Comparison of ENCODE assay signal across 19 cellular contexts in the genomic region with DNA sequence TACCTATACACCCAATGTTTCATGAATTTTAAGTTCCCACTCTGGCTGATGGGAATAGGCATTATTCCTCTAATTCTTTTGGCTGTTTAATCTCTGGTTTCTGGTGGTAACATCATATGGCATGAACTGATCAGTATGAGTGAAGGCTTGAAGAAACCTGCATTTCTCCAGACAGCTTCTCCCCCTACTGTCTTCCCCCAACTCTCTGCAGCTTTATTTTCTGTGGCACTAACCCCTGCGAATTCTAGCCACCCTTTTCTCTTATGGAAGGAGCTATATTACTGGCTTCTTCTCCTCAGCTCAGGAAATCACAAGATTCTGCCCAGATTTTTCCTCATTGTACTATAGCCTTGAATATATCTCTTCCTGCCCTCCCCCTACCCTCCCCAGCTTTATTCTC. TPM values are rescaled to one million over a fixed set of nuclear protein-coding genes. Genes with fewer than 3 reads are reported as not detected.
DNase-seq lines count a peak whose midpoint lies in the region; ATAC-seq and TF ChIP-seq lines count a peak whose summit lies in the region.
"Had no signal": no experiment of that assay in that cellular context is flagged by ENCODE, and none has a peak within 500 bp of the region (broad histone marks: within the 10 kb centered on the region; RNA-seq: fewer than 3 reads in every experiment).

No MANE protein-coding gene starts in this region.

- H3K27ac Mint-ChIP-seq in H9, result peak overlapping the region in 2 of 3 experiments; percentile 4 to 28; a peak in 1 of 7 replicates
- H3K27ac Mint-ChIP-seq: CD4-positive, alpha-beta T cell had no signal

- no peak overlapping the region for H3K23ac ChIP-seq in H9 (ENCODE audit: insufficient read length, low read depth, low read length)
- no peak overlapping the region for H3K23ac ChIP-seq in neuronal stem cell (ENCODE audit: low read depth, low read length, poor library complexity)

- no peaks in the 10 kb centered on the region for H3K36me3 ChIP-seq in iPS-20b (ENCODE audit: insufficient read depth, low read depth, low read length)
- no peaks in the 10 kb centered on the region for H3K36me3 ChIP-seq in neuronal stem cell (replicated peaks in 1 of 2; ENCODE audit: control insufficient read depth in 2 of 2, insufficient read depth in 2 of 2, low read length in 2 of 2)
- H3K36me3 ChIP-seq: BE2C, HAP-1 had no signal

- H3K4me3 ChIP-seq in iPS-20b (ENCODE audit: low read length) (no peak overlapping the region), neuronal stem cell (ENCODE audit: low read length in 2 of 2) (no peak overlapping the region), lower leg skin (ENCODE audit: low read depth, poor library complexity, severe bottlenecking) (no peak overlapping the region)
- H3K4me3 ChIP-seq: GM12878, HAP-1, K562 had no signal

- H4K20me1 ChIP-seq in H9 (ENCODE audit: control insufficient read depth, insufficient read depth, insufficient read length), result no peaks in the 10 kb centered on the region

- no peaks in the 10 kb centered on the region for H3K23me2 ChIP-seq in H9 (ENCODE audit: insufficient read length, low read depth, low read length, poor library complexity, severe bottlenecking)

- H2BK5ac ChIP-seq in H9 (ENCODE audit: insufficient read length, low read length) (no peak overlapping the region), neuronal stem cell (ENCODE audit: low read length) (no peak overlapping the region)

- peaks cover 4% of the 10 kb centered on the region in 2 experiments; a peak in 1 of 4 replicates for H3K4me1 Mint-ChIP-seq in H9

- TF ChIP-seq CTCF in H9 (conservative IDR thresholded peaks at IDR 0.05) (no peak), lower leg skin (IDR thresholded peaks at IDR 0.05) (no peak)

- H2BK15ac ChIP-seq in H9 (ENCODE audit: low read depth, low read length), result no peak overlapping the region
- H2BK15ac ChIP-seq in neuronal stem cell (ENCODE audit: low read length), result no peak overlapping the region

- no peak overlapping the region for H2BK20ac ChIP-seq in H9 (ENCODE audit: low read depth, low read length, poor library complexity, severe bottlenecking)

- no peak for DNase-seq in H9
- peak; percentile 14 for DNase-seq in dermis blood vessel endothelial cell
- no peak for DNase-seq in neuronal stem cell (ENCODE audit: low spot score)
- DNase-seq in caudate nucleus (lab: John Stamatoyannopoulos, UW), result no peak
- no peak for DNase-seq in Right ventricle myocardium inferior (ENCODE audit: missing footprints)
- no peak for DNase-seq in lower leg skin (ENCODE audit: low spot score in 2 of 2)
- DNase-seq: ACHN; BE2C; C1 segment of cervical spinal cord; CD4-positive, alpha-beta T cell; DMS153; DMS79; GOT3; IMR-90 had no signal

- H3K9me3 ChIP-seq in H9 (ENCODE audit: control insufficient read depth, low read depth, low read length) (no peaks in the 10 kb centered on the region), iPS-20b (ENCODE audit: insufficient read depth, low read depth, low read length) (peaks cover 4% of the 10 kb centered on the region; the same call in 1 of the 2 replicates), neuronal stem cell (replicated peaks in 1 of 2; ENCODE audit: control insufficient read depth in 2 of 2, insufficient read depth in 1 of 2, low read depth in 1 of 2, low read length in 2 of 2) (no peaks in the 10 kb centered on the region)
- H3K9me3 ChIP-seq: BE2C, HAP-1 had no signal

- H3K79me1 ChIP-seq in H9 (ENCODE audit: insufficient read depth, low read depth, low read length, poor library complexity, severe bottlenecking) (no peaks in the 10 kb centered on the region), neuronal stem cell (ENCODE audit: low read depth, low read length) (no peaks in the 10 kb centered on the region)

- no peaks in the 10 kb centered on the region for H3K27me3 Mint-ChIP-seq in H9 (ENCODE audit: low read depth)
- H3K27me3 Mint-ChIP-seq: CD4-positive, alpha-beta T cell had no signal

- H4K8ac ChIP-seq in H9 (replicated peaks; ENCODE audit: insufficient read length, low read depth, low read length) (no peak overlapping the region), neuronal stem cell (ENCODE audit: low read depth, low read length) (no peak overlapping the region)

- H3T11ph ChIP-seq in H9 (ENCODE audit: low read length), result no peak overlapping the region

- WGBS in H9 (ENCODE audit: extremely low coverage, insufficient read length, low lambda C conversion rate), result no CpG with 5 or more reads among the region's 1 CpG
- WGBS in neuronal stem cell (ENCODE audit: extremely low coverage in 2 of 2, insufficient read length in 2 of 2, insufficient replicate concordance in 1 of 2), 2 donors, result no CpG with 5 or more reads among the region's 1 CpG
- WGBS in lower leg skin, 2 donors, result 64 to 86% methylated on average over 1 of the region's 1 CpG

- no peaks in the 10 kb centered on the region for H3K79me2 ChIP-seq in H9 (ENCODE audit: insufficient read depth, low read length)

- H4K91ac ChIP-seq in H9 (ENCODE audit: insufficient read length, low read depth, low read length) (no peak overlapping the region), neuronal stem cell (ENCODE audit: low read depth, low read length, poor library complexity) (no peak overlapping the region)

- peaks cover 12 to 13% of the 10 kb centered on the region in 2 experiments; a peak in 4 of 5 replicates for H3K9me3 Mint-ChIP-seq in H9

- H3K4me1 ChIP-seq in H9 (ENCODE audit: insufficient read depth, low read length) (no peaks in the 10 kb centered on the region; the same call in 1 of the 2 replicates), iPS-20b (ENCODE audit: insufficient read depth, low read length) (peaks cover 6% of the 10 kb centered on the region), neuronal stem cell (ENCODE audit: control insufficient read depth in 2 of 2, insufficient read depth in 1 of 2, low read depth in 1 of 2, low read length in 2 of 2) (no peaks in the 10 kb centered on the region)
- H3K4me1 ChIP-seq: BE2C, HAP-1 had no signal

- H3K27ac ChIP-seq in H9 (ENCODE audit: insufficient read length, low read depth, low read length), result no peak overlapping the region
- no peak overlapping the region for H3K27ac ChIP-seq in iPS-20b (ENCODE audit: low read length)
- no peak overlapping the region for H3K27ac ChIP-seq in neuronal stem cell (replicated peaks; ENCODE audit: low read length)
- no peak overlapping the region for H3K27ac ChIP-seq in caudate nucleus (ENCODE audit: low read depth, low read length)

- H2BK12ac ChIP-seq in H9 (ENCODE audit: insufficient read length, low read depth, low read length) (no peak overlapping the region), neuronal stem cell (ENCODE audit: low read length) (no peak overlapping the region)

- H2BK120ac ChIP-seq in H9 (ENCODE audit: low read depth, low read length, poor library complexity, severe bottlenecking), result no peak overlapping the region
- H2BK120ac ChIP-seq in neuronal stem cell (ENCODE audit: low read depth, low read length), result no peak overlapping the region

- H3K4me2 ChIP-seq in H9 (ENCODE audit: insufficient read depth, insufficient read length, low read length) (no peak overlapping the region), neuronal stem cell (ENCODE audit: insufficient read depth, low read length, poor library complexity, severe bottlenecking) (no peak overlapping the region)

- H3K4ac ChIP-seq in H9 (ENCODE audit: low read depth, low read length) (no peak overlapping the region), neuronal stem cell (ENCODE audit: low read length) (no peak overlapping the region)

- no peak overlapping the region for H3K4me3 Mint-ChIP-seq in H9
- H3K4me3 Mint-ChIP-seq: CD4-positive, alpha-beta T cell had no signal

- H3K18ac ChIP-seq in H9 (ENCODE audit: insufficient read length, low read depth, low read length), result no peak overlapping the region
- no peak overlapping the region for H3K18ac ChIP-seq in neuronal stem cell (ENCODE audit: low read length)

- no peak for TF ChIP-seq POLR2A in lower leg skin (IDR thresholded peaks at IDR 0.05)

- H3K27me3 ChIP-seq in H9 (ENCODE audit: insufficient read depth, low read length) (no peaks in the 10 kb centered on the region), iPS-20b (ENCODE audit: insufficient read depth, low read length) (no peaks in the 10 kb centered on the region), neuronal stem cell (ENCODE audit: control insufficient read depth in 3 of 3, insufficient read depth in 3 of 3, low read depth in 1 of 3, low read length in 3 of 3) (no peaks in the 10 kb centered on the region)
- H3K27me3 ChIP-seq: BE2C had no signal

- H3K14ac ChIP-seq in H9 (ENCODE audit: insufficient read depth, low read length), result no peak overlapping the region
- no peak overlapping the region for H3K14ac ChIP-seq in neuronal stem cell (ENCODE audit: low read length)

- H2AK5ac ChIP-seq in H9 (ENCODE audit: insufficient read length, low read length) (no peak overlapping the region), neuronal stem cell (ENCODE audit: low read depth, low read length) (no peak overlapping the region)

- H3K56ac ChIP-seq in H9 (ENCODE audit: insufficient read length, low read depth, low read length), result no peak overlapping the region

- H4K5ac ChIP-seq in H9 (ENCODE audit: insufficient read length, low read depth, low read length), result no peak overlapping the region

- ATAC-seq in HG02981 (IDR thresholded peaks at IDR 0.05; ENCODE audit: unreplicated experiment), result no peak
- ATAC-seq in Right ventricle myocardium inferior, result no peak
- ATAC-seq: GM12878, K562 had no signal

- intact Hi-C loops in Right ventricle myocardium inferior (cut with DNase I), result no loop called here
- intact Hi-C loops in lower leg skin (cut with DNase I; ENCODE audit: low total_unique reads), result no loop called here

- no peak overlapping the region for H2AFZ ChIP-seq in H9 (ENCODE audit: low read length)
- peak overlapping the region; percentile 43 for H2AFZ ChIP-seq in neuronal stem cell (ENCODE audit: low read length)

- H3K36me3 Mint-ChIP-seq in H9 (ENCODE audit: insufficient read depth in 1 of 3, low read depth in 3 of 3), result peaks cover 8 to 13% (median 11%) of the 10 kb centered on the region in 3 experiments

- H3K9ac ChIP-seq in H9 (ENCODE audit: extremely low read depth, insufficient read length, low read length) (no peak overlapping the region), iPS-20b (ENCODE audit: low read depth, low read length) (peak overlapping the region; percentile 26; the same call in 1 of the 2 replicates), neuronal stem cell (ENCODE audit: low read depth, low read length, poor library complexity) (no peak overlapping the region)

RNA-seq across cellular contexts. Expression of a gene that starts 57.1 kb away (rescaled TPM):
- total RNA-seq in H9 (2021) (not detected in 2 replicates), dermis blood vessel endothelial cell (5.9 and 11.1 TPM in 2 replicates), Right ventricle myocardium inferior (0.22 TPM), lower leg skin (1 to 10 TPM in 1 of 4 donors, under 1 TPM in 2, not detected in 1; 0.64 to 1.1 (median 0.84) TPM)
- polyA plus RNA-seq in neuronal stem cell (2013, experiment 1 of 2), result not detected
- polyA plus RNA-seq in neuronal stem cell (2013, experiment 2 of 2), result not detected
- total RNA-seq: CD4-positive, alpha-beta T cell; GM12878; IMR-90; K562 had no signal
- polyA plus RNA-seq: K562 had no signal
